In genomic region chr7:23273141-23273599, GRCh38 we compare ENCODE assay signal across 8 cellular contexts. TPM values are rescaled to one million over a fixed set of nuclear protein-coding genes. Genes with fewer than 3 reads are reported as not detected.
DNase-seq lines count a peak whose midpoint lies in the region; ATAC-seq and TF ChIP-seq lines count a peak whose summit lies in the region.

No MANE protein-coding gene starts in this region.

- H3K4me3 ChIP-seq in AG04450 (ENCODE audit: low read depth, low read length) = no peak overlapping the region

- H3K9me3 ChIP-seq in AG04450 (ENCODE audit: control insufficient read depth, insufficient read depth, low read length) = no peaks in the 10 kb centered on the region

- DNase-seq in AG04450 (ENCODE audit: low read depth, low spot score) (peak; percentile 81), NCI-H2081 (lab: John Stamatoyannopoulos, UW) (peak; percentile 97), T1000 (lab: John Stamatoyannopoulos, UW) (peak; percentile 81), astrocyte of the hippocampus (ENCODE audit: low read depth, low spot score) (peak; percentile 94), iPS-NIHi11 (ENCODE audit: low spot score) (peak; percentile 84)
- peak; percentile 96 for DNase-seq in stimulated activated CD4-positive, alpha-beta T cell treated with anti-CD3 and anti-CD28 coated beads, Interleukin-15, amount 100 ng/mL, for 24 hours

- no peak overlapping the region for H3K27ac ChIP-seq in AG04450 (ENCODE audit: low read depth, low read length)

- POLR2A ChIA-PET in AG04450 (lab: Yijun Ruan, JAX) = interaction anchor here (1.0 kb wide), 1 partner anchor 440 kb away, joined by 4 read pairs; no protein-coding TSS in a partner anchor

- peak; percentile 89 for TF ChIP-seq CTCF in AG04450 (IDR thresholded peaks at IDR 0.05; ENCODE audit: low read depth, low read length)

- ATAC-seq in GM18861 (IDR thresholded peaks at IDR 0.05; ENCODE audit: unreplicated experiment) = peak; percentile 87
- ATAC-seq in HG03064 (IDR thresholded peaks at IDR 0.05; ENCODE audit: low read depth, unreplicated experiment) = peak; percentile 93

- peaks cover 22% of the 10 kb centered on the region for H3K27me3 ChIP-seq in AG04450 (ENCODE audit: control insufficient read depth, insufficient read depth, low read length)

- CTCF ChIA-PET in AG04450 (lab: Charles Lee) = interaction anchor here (0.6 to 6.2 kb wide), 56 partner anchors 9 to 448 kb away, joined by 3 to 101 read pairs (median 4); partner anchors contain the start of gene GPNMB

RNA-seq across cellular contexts. Expression of gene MALSU1, which starts 26.0 kb away (rescaled TPM):
- 66.8 and 82.2 TPM in 2 replicates for polyA plus RNA-seq in AG04450 (2011; rRNA removed)
- 21.3 and 40.9 TPM in 2 replicates for polyA minus RNA-seq in AG04450 (2011; rRNA and poly(A)+ RNA removed)

RNA-seq across cellular contexts. Expression of gene GPNMB, which starts 26.6 kb away (rescaled TPM):
- 4.5 and 6.8 TPM in 2 replicates for polyA plus RNA-seq in AG04450 (2011; rRNA removed)
- 1.6 and 2.0 TPM in 2 replicates for polyA minus RNA-seq in AG04450 (2011; rRNA and poly(A)+ RNA removed)
